In genomic region chr7:37495574-37496184, GRCh38 we compare ENCODE assay signal across 8 cellular contexts. TPM values are rescaled to one million over a fixed set of nuclear protein-coding genes. Genes with fewer than 3 reads are reported as not detected.
DNase-seq lines count a peak whose midpoint lies in the region; FAIRE-seq and TF ChIP-seq lines count a peak whose summit lies in the region.

No MANE protein-coding gene starts in this region.

- no peaks in the 10 kb centered on the region for H3K9me3 Mint-ChIP-seq in activated CD4-positive, alpha-beta T cell treated with anti-CD3 and anti-CD28 coated beads, Interleukin-2, amount 10 ng/mL, durations not matched to agents 24 days and 14 days
- H3K9me3 Mint-ChIP-seq in nephron = no peaks in the 10 kb centered on the region

- TF ChIP-seq CTCF in nephron (IDR thresholded peaks at IDR 0.05; ENCODE audit: unreplicated experiment in 3 of 3) = peak; percentile 68 to 77 (median 69)

- no peak overlapping the region for H3K4me3 Mint-ChIP-seq in activated CD4-positive, alpha-beta T cell treated with anti-CD3 and anti-CD28 coated beads, Interleukin-2, amount 10 ng/mL, durations not matched to agents 24 days and 14 days
- no peak overlapping the region for H3K4me3 Mint-ChIP-seq in nephron

- no peaks in the 10 kb centered on the region for H3K36me3 Mint-ChIP-seq in activated CD4-positive, alpha-beta T cell treated with anti-CD3 and anti-CD28 coated beads, Interleukin-2, amount 10 ng/mL, durations not matched to agents 24 days and 14 days (ENCODE audit: low read depth)
- H3K36me3 Mint-ChIP-seq in nephron (ENCODE audit: low read depth) = no peaks in the 10 kb centered on the region

- H3K27ac Mint-ChIP-seq in activated CD4-positive, alpha-beta T cell treated with anti-CD3 and anti-CD28 coated beads, Interleukin-2, amount 10 ng/mL, durations not matched to agents 24 days and 14 days = no peak overlapping the region
- no peak overlapping the region for H3K27ac Mint-ChIP-seq in nephron

- peak; percentile 33 for FAIRE-seq in colon (lab: Jason Lieb, UNC)

- DNase-seq in activated CD4-positive, alpha-beta T cell treated with anti-CD3 and anti-CD28 coated beads, Interleukin-2, amount 10 ng/mL, durations not matched to agents 24 days and 14 days = peak; percentile 62
- DNase-seq in activated CD4-positive, alpha-beta T cell treated with anti-CD3 and anti-CD28 coated beads for 48 hours = no peak
- DNase-seq in NCI-H460 (ENCODE audit: extremely low read depth, low read depth) (peak; percentile 37), ecto neural progenitor cell (ENCODE audit: low spot score) (no peak), GOT3 (lab: John Stamatoyannopoulos, UW) (no peak)
- DNase-seq in activated CD4-positive, alpha-beta T cell treated with anti-CD3 and anti-CD28 coated beads, Interleukin-2, amount 50 U/mL, for 1 hour = no peak

- H3K27me3 Mint-ChIP-seq in activated CD4-positive, alpha-beta T cell treated with anti-CD3 and anti-CD28 coated beads, Interleukin-2, amount 10 ng/mL, durations not matched to agents 24 days and 14 days = peaks cover 1% of the 10 kb centered on the region
- no peaks in the 10 kb centered on the region for H3K27me3 Mint-ChIP-seq in nephron (ENCODE audit: low read depth)

- intact Hi-C loops in activated CD4-positive, alpha-beta T cell treated with anti-CD3 and anti-CD28 coated beads, Interleukin-2, amount 10 ng/mL, durations not matched to agents 24 days and 14 days (cut with micrococcal nuclease) = loop anchor here (2.0 to 5.0 kb wide), 3 partner anchors 47 to 208 kb away; partner anchors contain the start of gene ELMO1

- H3K4me1 Mint-ChIP-seq in activated CD4-positive, alpha-beta T cell treated with anti-CD3 and anti-CD28 coated beads, Interleukin-2, amount 10 ng/mL, durations not matched to agents 24 days and 14 days = peaks cover 5% of the 10 kb centered on the region
- peaks cover 8% of the 10 kb centered on the region for H3K4me1 Mint-ChIP-seq in nephron

RNA-seq across cellular contexts. Expression of gene ELMO1, which starts 47.0 kb away (rescaled TPM):
- total RNA-seq in activated CD4-positive, alpha-beta T cell treated with anti-CD3 and anti-CD28 coated beads, Interleukin-2, amount 10 ng/mL, durations not matched to agents 24 days and 14 days = 110 and 121 TPM in 2 replicates
- total RNA-seq in NCI-H460 (2014; rRNA removed; shearing (Covaris generic)) = 7.3 and 10.1 TPM in 2 replicates
- polyA plus RNA-seq in NCI-H460 (2014; cell fraction: nucleus; rRNA removed) = 5.4 and 10.2 TPM in 2 replicates

Comparison
In these comparisons a context has a peak if more than half of its experiments do, and no peak if none do; other contexts are left out.
1. DNase-seq: peak in activated CD4-positive, alpha-beta T cell treated with anti-CD3 and anti-CD28 coated beads, Interleukin-2, amount 10 ng/mL, durations not matched to agents 24 days and 14 days (single experiment) and NCI-H460 (single experiment); none in activated CD4-positive, alpha-beta T cell treated with anti-CD3 and anti-CD28 coated beads for 48 hours (single experiment), ecto neural progenitor cell (single experiment), activated CD4-positive, alpha-beta T cell treated with anti-CD3 and anti-CD28 coated beads, Interleukin-2, amount 50 U/mL, for 1 hour (single experiment) and GOT3 (single experiment).